9 cellular contexts compared by ENCODE assay signal in the genomic region with DNA sequence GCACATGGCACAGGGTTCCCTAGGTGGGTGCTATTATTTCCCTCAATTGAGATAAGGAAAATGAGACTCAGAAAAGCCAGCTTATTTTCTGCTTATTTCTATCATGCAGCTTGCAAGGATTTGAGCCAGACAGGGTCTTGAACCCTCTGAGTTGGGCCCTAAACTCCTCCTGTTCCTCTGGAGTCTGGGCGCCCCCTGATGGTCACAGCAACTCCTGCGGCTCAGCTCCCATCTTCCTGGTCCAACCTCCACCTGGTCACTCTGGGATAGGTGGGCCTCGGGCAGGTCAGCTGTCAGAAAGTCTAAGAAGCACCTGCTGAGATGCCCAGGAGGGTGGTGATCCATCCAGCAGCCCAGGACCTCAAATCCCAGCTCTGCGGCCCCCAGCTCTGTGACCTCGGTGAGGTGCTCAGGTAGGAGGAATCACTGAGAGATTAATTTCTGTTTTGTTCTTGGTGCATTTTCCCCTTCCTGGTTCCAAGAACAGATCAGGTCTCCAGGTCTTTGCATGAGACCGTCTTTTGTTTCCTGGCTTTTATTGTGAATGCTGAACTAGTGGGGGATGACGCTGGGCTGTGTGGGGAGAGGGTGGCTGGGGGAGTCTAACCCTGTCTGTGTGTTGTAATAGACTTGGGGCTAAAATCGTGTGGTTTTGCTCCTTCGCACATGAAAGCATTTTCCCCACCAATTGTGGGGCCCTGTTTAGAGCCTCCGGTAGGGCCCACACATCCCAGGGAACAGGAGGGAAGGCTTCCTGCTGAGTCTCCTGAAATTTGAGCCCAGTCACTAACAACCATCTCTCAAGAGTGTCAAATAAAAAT. TPM values are rescaled to one million over a fixed set of nuclear protein-coding genes. Genes with fewer than 3 reads are reported as not detected.
A peak's percentile ranks its signal among the peaks of the same experiment; 100 is the strongest.
DNase-seq lines count a peak whose midpoint lies in the region; ATAC-seq, FAIRE-seq and TF ChIP-seq lines count a peak whose summit lies in the region.
"Had no signal": no experiment of that assay in that cellular context is flagged by ENCODE, and none has a peak within 500 bp of the region (broad histone marks: within the 10 kb centered on the region; RNA-seq: fewer than 3 reads in every experiment).

No MANE protein-coding gene starts in this region.

- H3K4me3 ChIP-seq in keratinocyte (ENCODE audit: control insufficient read depth in 2 of 3, extremely low read depth in 1 of 3, insufficient read depth in 2 of 3, low read depth in 1 of 3, low read length in 3 of 3) = no peak overlapping the region

- no peak overlapping the region for H3K4me2 ChIP-seq in keratinocyte (ENCODE audit: control insufficient read depth, extremely low read depth, insufficient read depth, low read depth, low read length)

- H3K27ac ChIP-seq in keratinocyte (ENCODE audit: control insufficient read depth, insufficient read depth, low read length) = no peak overlapping the region

- peak; percentile 57 for FAIRE-seq in keratinocyte (lab: Jason Lieb, UNC)
- FAIRE-seq: endometrium had no signal

- POLR2A ChIA-PET in GM10248 (lab: Yijun Ruan, JAX) = interaction anchor here (0.7 kb wide), 1 partner anchor 400 kb away, joined by 5 read pairs; no protein-coding TSS in a partner anchor

- ATAC-seq in HG03196 (IDR thresholded peaks at IDR 0.05; ENCODE audit: unreplicated experiment) (no peak), GM18498 (IDR thresholded peaks at IDR 0.05; ENCODE audit: unreplicated experiment) (no peak)

- H3K9me3 ChIP-seq in keratinocyte (ENCODE audit: control insufficient read depth, low read depth, low read length) = no peaks in the 10 kb centered on the region

- no peaks in the 10 kb centered on the region for H3K79me2 ChIP-seq in keratinocyte (ENCODE audit: control insufficient read depth, insufficient read depth, low read length)

- no peaks in the 10 kb centered on the region for H3K9me1 ChIP-seq in keratinocyte (ENCODE audit: control insufficient read depth, extremely low read depth, insufficient read depth, low read length)

- H3K36me3 Mint-ChIP-seq in immature natural killer cell = no peaks in the 10 kb centered on the region

- no peaks in the 10 kb centered on the region for H4K20me1 ChIP-seq in keratinocyte (ENCODE audit: control insufficient read depth, extremely low read depth, insufficient read depth, low read length)

- peaks cover 1 to 10% (median 6%) of the 10 kb centered on the region in 3 donors for H3K27me3 Mint-ChIP-seq in immature natural killer cell (ENCODE audit: low read depth in 3 of 3)

- H3K9me3 Mint-ChIP-seq in immature natural killer cell = no peaks in the 10 kb centered on the region

- H3K27ac Mint-ChIP-seq in immature natural killer cell = no peak overlapping the region

- H3K27me3 ChIP-seq in keratinocyte (ENCODE audit: control insufficient read depth, extremely low read depth, insufficient read depth, low read length) = no peaks in the 10 kb centered on the region

- no peaks in the 10 kb centered on the region for H3K4me1 Mint-ChIP-seq in immature natural killer cell

- DNase-seq in A172 (ENCODE audit: low spot score) (peak; percentile 44), GM10248 (ENCODE audit: extremely low spot score) (peak; percentile 59), NCI-H187 treated with DMSO at 0.1 percent for 48 hours (lab: John Stamatoyannopoulos, UW) (peak; percentile 67), keratinocyte (ENCODE audit: low read depth, low spot score) (no peak), immature natural killer cell (no peak)
- peak; percentile 41 to 45 for DNase-seq in activated CD4-positive, alpha-beta T cell treated with anti-CD3 and anti-CD28 coated beads, Interleukin-2, amount 50 U/mL, for 48 hours

- no peaks in the 10 kb centered on the region for H3K4me1 ChIP-seq in keratinocyte (ENCODE audit: control insufficient read depth, extremely low read depth, insufficient read depth, low read length)

- no peak overlapping the region for H2AFZ ChIP-seq in keratinocyte (ENCODE audit: control insufficient read depth, low read length)

- CTCF ChIA-PET in GM10248 (lab: Yijun Ruan, JAX) = interaction anchor here (0.7 to 17.4 kb wide), 10 partner anchors 10 to 409 kb away, joined by 3 to 358 read pairs (median 3); no protein-coding TSS in a partner anchor

- TF ChIP-seq CTCF in GM10248 (IDR thresholded peaks at IDR 0.05; ENCODE audit: control extremely low read depth, extremely low read depth, low read depth, missing control alignments) (peak; percentile 67), keratinocyte (optimal IDR thresholded peaks at IDR 0.05 in 1 of 3, IDR thresholded peaks at IDR 0.05 in 1 of 3, conservative IDR thresholded peaks at IDR 0.05 in 1 of 3; ENCODE audit: extremely low read depth in 1 of 3, insufficient read depth in 2 of 3, low read length in 3 of 3) (peak; percentile 79 to 86 (median 83))

- H3K9ac ChIP-seq in keratinocyte (ENCODE audit: control insufficient read depth, extremely low read depth, insufficient read depth, low read length) = no peak overlapping the region

- dilution Hi-C loops in keratinocyte (cut with MboI; ENCODE audit: extremely low pct_ligation_motif_present, low sequenced_read_pairs) = loop anchor here (25.0 kb wide), 1 partner anchor 375 kb away; no protein-coding TSS in a partner anchor

- H3K36me3 ChIP-seq in keratinocyte (ENCODE audit: control insufficient read depth in 2 of 2, extremely low read depth in 1 of 2, insufficient read depth in 2 of 2, low read length in 2 of 2) = no peaks in the 10 kb centered on the region

- H3K4me3 Mint-ChIP-seq in immature natural killer cell = no peak overlapping the region

RNA-seq across cellular contexts. Expression of gene TMEM130, which starts 32.8 kb away (rescaled TPM):
- 2.0 and 4.1 TPM in 2 replicates for total RNA-seq in A172 (2014; rRNA removed; shearing (Covaris generic))
- not detected in 3 replicates for polyA plus RNA-seq in keratinocyte
- polyA plus RNA-seq in keratinocyte (2011; ENCODE audit: low read depth) = not detected
- not detected in 2 replicates for polyA plus RNA-seq in keratinocyte (2011; cell fraction: cytosol; rRNA removed)
- not detected in 2 replicates for polyA plus RNA-seq in keratinocyte (2011; cell fraction: nucleus; rRNA removed)
- not detected in 2 replicates for polyA plus RNA-seq in keratinocyte (2012; ENCODE audit: low replicate concordance)
- not detected in 3 replicates for polyA minus RNA-seq in keratinocyte
- polyA minus RNA-seq in keratinocyte (2011; cell fraction: cytosol; rRNA and poly(A)+ RNA removed) = not detected
- polyA minus RNA-seq in keratinocyte (2011; cell fraction: nucleus; rRNA and poly(A)+ RNA removed) = not detected in 2 replicates
- not detected for polyA plus RNA-seq in immature natural killer cell

RNA-seq across cellular contexts. Expression of gene TRRAP, which starts 41.3 kb away (rescaled TPM):
- total RNA-seq in A172 (2014; rRNA removed; shearing (Covaris generic)) = 11.9 and 12.9 TPM in 2 replicates
- 4.0 to 12.4 TPM (median 6.1 TPM) in 3 replicates for polyA plus RNA-seq in keratinocyte
- 7.7 TPM for polyA plus RNA-seq in keratinocyte (2011; ENCODE audit: low read depth)
- polyA plus RNA-seq in keratinocyte (2011; cell fraction: cytosol; rRNA removed) = 6.2 and 6.4 TPM in 2 replicates
- polyA plus RNA-seq in keratinocyte (2011; cell fraction: nucleus; rRNA removed) = 27.0 and 29.7 TPM in 2 replicates
- 6.8 and 12.4 TPM in 2 replicates for polyA plus RNA-seq in keratinocyte (2012; ENCODE audit: low replicate concordance)
- polyA minus RNA-seq in keratinocyte = 17.6 to 57.0 TPM (median 28.1 TPM) in 3 replicates
- polyA minus RNA-seq in keratinocyte (2011; cell fraction: cytosol; rRNA and poly(A)+ RNA removed) = 13.0 TPM
- polyA minus RNA-seq in keratinocyte (2011; cell fraction: nucleus; rRNA and poly(A)+ RNA removed) = 45.5 and 66.8 TPM in 2 replicates
- 1 to 10 TPM; 1.6 to 6.0 (median 1.8) TPM for polyA plus RNA-seq in immature natural killer cell

Comparison
In these comparisons a context has a peak if more than half of its experiments do, and no peak if none do; other contexts are left out.
1. DNase-seq: peak in A172 (single experiment), GM10248 (single experiment), NCI-H187 treated with DMSO at 0.1 percent for 48 hours (single experiment) and activated CD4-positive, alpha-beta T cell treated with anti-CD3 and anti-CD28 coated beads, Interleukin-2, amount 50 U/mL, for 48 hours (2 of 2); none in keratinocyte (single experiment) and immature natural killer cell (0 of 3).